Comparison of ENCODE assay signal across 33 cellular contexts in the genomic region with DNA sequence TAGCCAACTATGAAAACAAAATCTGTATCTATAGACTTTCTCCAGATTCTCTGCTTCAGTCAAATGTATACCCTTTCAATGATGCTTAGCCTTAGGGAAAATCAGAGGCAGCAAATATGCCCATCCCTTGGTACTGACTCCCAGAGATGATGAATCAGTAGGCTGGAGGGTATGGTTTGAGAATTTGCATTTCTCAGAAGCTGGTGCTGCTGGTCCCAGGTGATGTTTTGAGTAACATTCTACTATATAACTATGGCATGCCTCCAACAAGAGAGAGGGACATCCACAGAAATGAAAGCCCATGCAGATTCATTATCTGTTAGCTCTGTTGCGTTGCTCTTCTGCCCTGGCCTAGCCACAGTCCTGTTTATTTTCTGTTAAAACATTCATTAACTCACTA. TPM values are rescaled to one million over a fixed set of nuclear protein-coding genes. Genes with fewer than 3 reads are reported as not detected.
DNase-seq lines count a peak whose midpoint lies in the region; ATAC-seq and TF ChIP-seq lines count a peak whose summit lies in the region.
"Had no signal": no experiment of that assay in that cellular context is flagged by ENCODE, and none has a peak within 500 bp of the region (broad histone marks: within the 10 kb centered on the region; RNA-seq: fewer than 3 reads in every experiment).

No MANE protein-coding gene starts in this region.

- ATAC-seq in CD4-positive, alpha-beta T cell (ENCODE audit: poor library complexity) = no peak
- peak; percentile 38 for ATAC-seq in HG02642 (IDR thresholded peaks at IDR 0.05; ENCODE audit: poor library complexity, unreplicated experiment)
- peak; percentile 88 for ATAC-seq in activated naive CD8-positive, alpha-beta T cell treated with anti-CD3 and anti-CD28 coated beads, Interleukin-2, amount 50 U/mL, for 24 hours
- no peak for ATAC-seq in GM21717 (IDR thresholded peaks at IDR 0.05; ENCODE audit: unreplicated experiment)
- ATAC-seq: esophagus mucosa; naive thymus-derived CD8-positive, alpha-beta T cell; psoas muscle; T-helper 17 cell had no signal

- CTCF ChIA-PET in CD4-positive, alpha-beta T cell (lab: Charles Lee) = no interaction called here

- peaks cover 10% of the 10 kb centered on the region for H3K36me3 Mint-ChIP-seq in T-helper 2 cell treated with Interferon-gamma antibody and Interleukin-4, amounts not matched to agents 5 μg/mL and 100 μg/mL, for 36 hours (ENCODE audit: low read depth)
- H3K36me3 Mint-ChIP-seq in CD4-positive, alpha-beta T cell (ENCODE audit: low read depth) = no peaks in the 10 kb centered on the region
- peaks cover 3% of the 10 kb centered on the region for H3K36me3 Mint-ChIP-seq in activated naive CD8-positive, alpha-beta T cell treated with anti-CD3 and anti-CD28 coated beads, Interleukin-2, amount 50 U/mL, for 24 hours (ENCODE audit: low read depth)
- H3K36me3 Mint-ChIP-seq: CD4-positive, alpha-beta memory T cell had no signal

- no peak overlapping the region for H3K4me3 Mint-ChIP-seq in T-helper 2 cell treated with Interferon-gamma antibody and Interleukin-4, amounts not matched to agents 5 μg/mL and 100 μg/mL, for 36 hours
- no peak overlapping the region for H3K4me3 Mint-ChIP-seq in CD4-positive, alpha-beta T cell
- H3K4me3 Mint-ChIP-seq in activated naive CD8-positive, alpha-beta T cell treated with anti-CD3 and anti-CD28 coated beads, Interleukin-2, amount 50 U/mL, for 24 hours = no peak overlapping the region
- H3K4me3 Mint-ChIP-seq: T-helper 17 cell had no signal

- intact Hi-C loops in CD4-positive, alpha-beta T cell (cut with DNase I, micrococcal nuclease) = no loop called here

- POLR2A ChIA-PET in CD4-positive, alpha-beta T cell (lab: Charles Lee) = no interaction called here

- no peaks in the 10 kb centered on the region for H3K27me3 ChIP-seq in CD4-positive, alpha-beta T cell (ENCODE audit: control insufficient read depth, insufficient read depth, low read length)
- H3K27me3 ChIP-seq: ascending aorta, stomach, tibial artery had no signal

- peaks cover 48% of the 10 kb centered on the region for H3K4me1 Mint-ChIP-seq in T-helper 2 cell treated with Interferon-gamma antibody and Interleukin-4, amounts not matched to agents 5 μg/mL and 100 μg/mL, for 36 hours (ENCODE audit: low read depth)
- H3K4me1 Mint-ChIP-seq in CD4-positive, alpha-beta T cell (ENCODE audit: low read depth) = peaks cover 78% of the 10 kb centered on the region
- H3K4me1 Mint-ChIP-seq in activated naive CD8-positive, alpha-beta T cell treated with anti-CD3 and anti-CD28 coated beads, Interleukin-2, amount 50 U/mL, for 24 hours = peaks cover 80% of the 10 kb centered on the region

- H3K27ac ChIP-seq in CD4-positive, alpha-beta T cell (ENCODE audit: low read depth, low read length) = no peak overlapping the region
- H3K27ac ChIP-seq: 22Rv1, ascending aorta, HL-60, psoas muscle, SK-N-MC, stomach, tibial artery had no signal

- no peaks in the 10 kb centered on the region for H3K9me3 Mint-ChIP-seq in T-helper 2 cell treated with Interferon-gamma antibody and Interleukin-4, amounts not matched to agents 5 μg/mL and 100 μg/mL, for 36 hours
- no peaks in the 10 kb centered on the region for H3K9me3 Mint-ChIP-seq in CD4-positive, alpha-beta T cell
- H3K9me3 Mint-ChIP-seq in activated naive CD8-positive, alpha-beta T cell treated with anti-CD3 and anti-CD28 coated beads, Interleukin-2, amount 50 U/mL, for 24 hours = no peaks in the 10 kb centered on the region
- H3K9me3 Mint-ChIP-seq: naive thymus-derived CD8-positive, alpha-beta T cell had no signal

- DNase-seq in T-helper 2 cell treated with Interferon-gamma antibody and Interleukin-4, amounts not matched to agents 5 μg/mL and 100 μg/mL, for 36 hours (ENCODE audit: low spot score) = peak; percentile 20
- DNase-seq in T-helper 2 cell = no peak
- no peak for DNase-seq in CD4-positive, alpha-beta T cell
- DNase-seq in activated naive CD8-positive, alpha-beta T cell treated with anti-CD3 and anti-CD28 coated beads, Interleukin-2, amount 50 U/mL, for 24 hours = no peak
- no peak for DNase-seq in NCI-H774 (lab: John Stamatoyannopoulos, UW)
- no peak for DNase-seq in effector CD4-positive, alpha-beta T cell
- DNase-seq: activated CD4-positive, alpha-beta T cell treated with anti-CD3 and anti-CD28 coated beads, Interleukin-2, amount 50 U/mL, for 1 hour; activated CD8-positive, alpha-beta memory T cell treated with anti-CD3 and anti-CD28 coated beads, Interleukin-2, amount 50 U/mL, for 48 hours; activated naive CD4-positive, alpha-beta T cell treated with anti-CD3 and anti-CD28 coated beads, Interleukin-2, amount 50 U/mL, for 16 hours; CD4-positive, alpha-beta memory T cell; cortex of kidney; foreskin fibroblast; head of caudate nucleus; midbrain; MV-4-11; naive thymus-derived CD8-positive, alpha-beta T cell; NCI-H1436 treated with DMSO at 0.1 percent for 48 hours; nucleus accumbens; OCI-M1; psoas muscle; stimulated activated CD4-positive, alpha-beta T cell treated with anti-CD3 and anti-CD28 coated beads, Interleukin-15, amount 100 ng/mL, for 24 hours; stomach; T-helper 17 cell; tibial artery had no signal

- peaks cover 12% of the 10 kb centered on the region for H3K27me3 Mint-ChIP-seq in T-helper 2 cell treated with Interferon-gamma antibody and Interleukin-4, amounts not matched to agents 5 μg/mL and 100 μg/mL, for 36 hours (ENCODE audit: low read depth)
- H3K27me3 Mint-ChIP-seq in CD4-positive, alpha-beta T cell = no peaks in the 10 kb centered on the region
- H3K27me3 Mint-ChIP-seq in activated naive CD8-positive, alpha-beta T cell treated with anti-CD3 and anti-CD28 coated beads, Interleukin-2, amount 50 U/mL, for 24 hours = no peaks in the 10 kb centered on the region
- H3K27me3 Mint-ChIP-seq: CD4-positive, alpha-beta memory T cell; naive thymus-derived CD8-positive, alpha-beta T cell; T-helper 17 cell had no signal

- TF ChIP-seq CTCF in CD4-positive, alpha-beta T cell (IDR thresholded peaks at IDR 0.05) = no peak

- no peak overlapping the region for H3K27ac Mint-ChIP-seq in T-helper 2 cell treated with Interferon-gamma antibody and Interleukin-4, amounts not matched to agents 5 μg/mL and 100 μg/mL, for 36 hours
- peak overlapping the region; percentile 69 for H3K27ac Mint-ChIP-seq in CD4-positive, alpha-beta T cell
- peak overlapping the region; percentile 68 for H3K27ac Mint-ChIP-seq in activated naive CD8-positive, alpha-beta T cell treated with anti-CD3 and anti-CD28 coated beads, Interleukin-2, amount 50 U/mL, for 24 hours

- H3K9me3 ChIP-seq in CD4-positive, alpha-beta T cell (ENCODE audit: control insufficient read depth, low read length) = no peaks in the 10 kb centered on the region
- H3K9me3 ChIP-seq: ascending aorta, HAP-1, psoas muscle, stomach, tibial artery had no signal

RNA-seq across cellular contexts. Expression of gene TNIP3, which starts 13.6 kb away (rescaled TPM):
- total RNA-seq in CD4-positive, alpha-beta T cell = under 1 TPM; 0.39 to 0.66 TPM
- total RNA-seq: ascending aorta, cardiac septum, psoas muscle had no signal

Comparison
In these comparisons a context has a peak if more than half of its experiments do, and no peak if none do; other contexts are left out.
1. ATAC-seq: peak in HG02642 (single experiment) and activated naive CD8-positive, alpha-beta T cell treated with anti-CD3 and anti-CD28 coated beads, Interleukin-2, amount 50 U/mL, for 24 hours (single experiment); none in CD4-positive, alpha-beta T cell (single experiment) and GM21717 (single experiment).